ENCODE assay signal across 1 cellular context in the genomic region with DNA sequence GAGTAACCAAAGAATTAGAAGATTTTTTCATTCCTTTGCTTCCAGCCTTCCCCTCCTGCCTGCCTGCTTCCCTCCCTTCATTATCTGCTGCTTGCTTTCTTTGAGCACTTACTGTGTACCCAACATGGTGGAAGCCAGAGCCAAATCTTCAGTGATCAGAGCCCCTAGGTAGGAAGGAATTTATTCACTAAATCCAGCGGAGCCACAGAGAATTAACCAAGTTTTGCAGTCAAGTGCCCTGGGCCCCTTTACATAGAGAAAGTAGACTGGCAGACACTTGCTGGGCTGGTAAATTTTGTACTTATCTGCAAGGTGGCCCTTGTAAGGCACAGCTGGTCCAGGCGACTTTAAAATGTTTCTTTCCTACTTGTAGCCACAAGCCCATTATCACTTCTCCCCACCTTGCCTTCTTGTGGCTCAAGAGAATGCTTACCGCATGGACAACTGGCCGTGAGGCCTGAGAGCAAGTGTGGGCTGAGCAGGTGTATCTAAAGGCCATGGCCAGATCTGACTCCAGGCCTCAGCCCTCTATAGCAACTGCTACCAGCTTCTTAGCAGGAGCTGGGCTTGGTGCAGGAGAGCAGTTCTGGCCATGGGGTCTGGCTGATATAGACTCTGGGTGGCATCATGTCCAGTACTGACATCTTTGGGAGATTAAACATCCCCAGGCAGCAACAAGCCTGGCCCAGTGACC.
TF ChIP-seq lines count a peak whose summit lies in the region.

No MANE protein-coding gene starts in this region.

TF ChIP-seq in H1, 55 proteins besides CTCF, POLR2A, EP300 and RAD21:
- TF ChIP-seq RBBP5 (IDR thresholded peaks at IDR 0.05; ENCODE audit: borderline replicate concordance, low read depth, low read length) (no peak), SIRT6 (IDR thresholded peaks at IDR 0.05; ENCODE audit: low read length) (no peak), KDM5A (IDR thresholded peaks at IDR 0.05; ENCODE audit: low read length) (no peak), RFX5 (IDR thresholded peaks at IDR 0.05; ENCODE audit: borderline replicate concordance, low read depth, low read length) (no peak)
- TF ChIP-seq, protein P1, sequence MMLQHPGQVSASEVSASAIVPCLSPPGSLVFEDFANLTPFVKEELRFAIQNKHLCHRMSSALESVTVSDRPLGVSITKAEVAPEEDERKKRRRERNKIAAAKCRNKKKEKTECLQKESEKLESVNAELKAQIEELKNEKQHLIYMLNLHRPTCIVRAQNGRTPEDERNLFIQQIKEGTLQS (IDR thresholded peaks at IDR 0.05; ENCODE audit: insufficient read depth, low read depth, low read length), result no peak
